In the genomic region with DNA sequence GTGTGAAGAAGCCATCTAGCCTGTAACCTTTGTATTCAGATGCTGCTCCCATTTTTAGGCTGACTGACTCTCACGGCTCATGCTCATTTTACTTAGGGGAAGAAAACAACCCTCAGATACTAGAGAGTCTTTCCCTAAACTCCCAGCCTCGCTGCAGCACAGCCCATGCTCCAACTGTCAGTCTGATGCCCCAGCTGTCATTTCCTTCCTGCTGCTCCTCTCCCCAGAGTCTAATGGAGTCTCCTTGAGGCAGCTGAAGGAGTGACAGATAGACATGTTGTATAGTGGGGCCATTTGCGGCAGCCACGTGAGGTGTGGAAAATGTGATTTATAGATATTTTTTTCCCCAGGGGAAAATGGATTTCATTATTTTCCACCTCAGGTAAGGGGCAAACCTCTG, we compare ENCODE assay signal across 18 cellular contexts. TPM values are rescaled to one million over a fixed set of nuclear protein-coding genes. Genes with fewer than 3 reads are reported as not detected.
"Had no signal": no experiment of that assay in that cellular context is flagged by ENCODE, and none has a peak within 500 bp of the region (broad histone marks: within the 10 kb centered on the region; RNA-seq: fewer than 3 reads in every experiment).

No MANE protein-coding gene starts in this region.

- H3K4me3 ChIP-seq: cardiac muscle cell, lower lobe of right lung, ovary, thyroid gland had no signal

- H3K27me3 ChIP-seq: cardiac muscle cell, ovary, thyroid gland had no signal

- H3K9me3 ChIP-seq: lower lobe of right lung, ovary, thyroid gland had no signal

- H3K27ac ChIP-seq: cardiac muscle cell, epithelial cell of prostate, lower lobe of right lung, ovary, thyroid gland, VCaP had no signal

- ATAC-seq: lower lobe of right lung; stimulated activated naive B cell treated with anti-CD40 and anti-IgM and Interleukin-4, amounts not matched to agents 10 μg/mL and 1 μg/mL and 100 μg/mL, for 72 hours had no signal

- H3K36me3 ChIP-seq: cardiac muscle cell, lower lobe of right lung, ovary, thyroid gland had no signal

- H3K4me1 ChIP-seq: lower lobe of right lung had no signal

- DNase-seq: activated CD4-positive, alpha-beta memory T cell treated with anti-CD3 and anti-CD28 coated beads, Interleukin-2, amount 10 ng/mL, durations not matched to agents 7 days and 5 days; activated naive CD4-positive, alpha-beta T cell treated with anti-CD3 and anti-CD28 coated beads, Interleukin-2, amount 50 U/mL, for 16 hours; activated T-cell treated with anti-CD3 and anti-CD28 coated beads, Interleukin-2, amount 50 U/mL, for 24 hours; foreskin melanocyte; immature natural killer cell; lower lobe of right lung; midbrain; ovary; stimulated activated CD4-positive, alpha-beta T cell treated with anti-CD3 and anti-CD28 coated beads, Interleukin-2, amount 100 ng/mL, for 48 hours; stimulated activated naive B cell treated with anti-CD40 and anti-IgM and Interleukin-4, amounts not matched to agents 10 μg/mL and 1 μg/mL and 100 μg/mL, for 72 hours; thyroid gland had no signal

RNA-seq across cellular contexts. Expression of gene OLFM4, which starts 59.2 kb away (rescaled TPM):
- total RNA-seq: activated CD4-positive, alpha-beta memory T cell treated with anti-CD3 and anti-CD28 coated beads, Interleukin-2, amount 10 ng/mL, durations not matched to agents 7 days and 5 days; cardiac muscle cell; fibroblast of lung; lower lobe of right lung; myocyte; neural crest cell; pulmonary artery endothelial cell had no signal
